In the genomic region with DNA sequence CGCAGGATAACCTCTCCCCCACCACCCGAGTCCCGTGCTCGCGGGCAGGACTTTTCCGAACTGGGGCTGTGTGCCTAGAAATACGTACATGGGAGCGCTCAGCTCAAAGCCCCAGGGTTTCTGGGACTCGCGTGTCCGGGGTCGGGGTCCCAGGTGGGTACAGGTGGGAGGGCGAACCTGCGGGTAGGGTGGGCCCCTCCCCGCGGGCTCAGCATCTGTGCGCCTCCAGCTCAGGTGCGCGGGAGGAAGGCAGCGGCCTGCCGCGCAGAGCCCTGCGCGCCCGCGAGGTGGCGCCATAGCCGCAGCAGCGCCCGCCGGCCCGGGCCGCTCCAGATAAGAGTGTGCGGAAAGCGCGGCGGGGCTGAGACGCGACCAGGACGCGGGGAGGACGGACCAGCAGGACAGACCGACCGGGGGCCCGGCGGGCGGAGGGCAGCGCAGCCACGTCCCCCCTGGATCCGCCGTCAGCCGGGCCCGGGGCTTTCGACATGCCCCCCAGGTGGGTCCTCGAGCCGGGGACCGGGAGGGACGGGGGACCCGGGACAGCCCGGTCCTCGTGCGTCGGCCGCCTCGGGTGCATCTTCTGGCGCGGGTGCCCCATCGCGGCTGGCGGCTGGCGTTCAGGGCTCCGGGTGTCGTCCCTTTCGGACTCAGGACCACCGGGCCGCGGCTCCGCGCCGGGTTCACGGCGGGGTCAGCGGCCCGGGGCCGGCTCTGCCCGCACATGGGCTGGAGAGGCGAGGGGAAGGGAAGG, we compare ENCODE assay signal across 1 cellular context.
TF ChIP-seq lines count a peak whose summit lies in the region.

A gene with protein sequence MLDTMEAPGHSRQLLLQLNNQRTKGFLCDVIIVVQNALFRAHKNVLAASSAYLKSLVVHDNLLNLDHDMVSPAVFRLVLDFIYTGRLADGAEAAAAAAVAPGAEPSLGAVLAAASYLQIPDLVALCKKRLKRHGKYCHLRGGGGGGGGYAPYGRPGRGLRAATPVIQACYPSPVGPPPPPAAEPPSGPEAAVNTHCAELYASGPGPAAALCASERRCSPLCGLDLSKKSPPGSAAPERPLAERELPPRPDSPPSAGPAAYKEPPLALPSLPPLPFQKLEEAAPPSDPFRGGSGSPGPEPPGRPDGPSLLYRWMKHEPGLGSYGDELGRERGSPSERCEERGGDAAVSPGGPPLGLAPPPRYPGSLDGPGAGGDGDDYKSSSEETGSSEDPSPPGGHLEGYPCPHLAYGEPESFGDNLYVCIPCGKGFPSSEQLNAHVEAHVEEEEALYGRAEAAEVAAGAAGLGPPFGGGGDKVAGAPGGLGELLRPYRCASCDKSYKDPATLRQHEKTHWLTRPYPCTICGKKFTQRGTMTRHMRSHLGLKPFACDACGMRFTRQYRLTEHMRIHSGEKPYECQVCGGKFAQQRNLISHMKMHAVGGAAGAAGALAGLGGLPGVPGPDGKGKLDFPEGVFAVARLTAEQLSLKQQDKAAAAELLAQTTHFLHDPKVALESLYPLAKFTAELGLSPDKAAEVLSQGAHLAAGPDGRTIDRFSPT (plus strand): TSS at position 364 of the 754 bp plus-strand sequence. CDS start 1,588 bp downstream, outside the sequence.

TF ChIP-seq in HepG2, 621 proteins besides CTCF, POLR2A, EP300 and RAD21 (continued from another document and continues in another):
- TF ChIP-seq PAX8 (CRISPR knock-in tag; IDR thresholded peaks at IDR 0.05; ENCODE audit: borderline replicate concordance) (no peak), SP2 (CRISPR knock-in tag; IDR thresholded peaks at IDR 0.05) (no peak), CAMTA2 (CRISPR knock-in tag; IDR thresholded peaks at IDR 0.05; ENCODE audit: borderline replicate concordance) (no peak), SCMH1 (CRISPR knock-in tag; IDR thresholded peaks at IDR 0.05; ENCODE audit: borderline replicate concordance) (no peak), ZFAT (CRISPR knock-in tag; conservative IDR thresholded peaks at IDR 0.05) (no peak), ZNF709 (CRISPR knock-in tag; IDR thresholded peaks at IDR 0.05) (peak; percentile 35; the same call in 1 of the 2 replicates), GATAD1 (CRISPR knock-in tag; IDR thresholded peaks at IDR 0.05) (peak; percentile 25; the same call in 1 of the 2 replicates), HNRNPLL (IDR thresholded peaks at IDR 0.05; ENCODE audit: low read depth, low read length, poor library complexity, severe bottlenecking) (peak; percentile 70), IKZF1 (IDR thresholded peaks at IDR 0.05) (no peak), ZSCAN22 (CRISPR knock-in tag; IDR thresholded peaks at IDR 0.05) (0 out of 2 replicates have a peak, but pooled peaks have one; percentile 40), XRCC5 (optimal IDR thresholded peaks at IDR 0.05; ENCODE audit: low read length) (peak; percentile 72), ZNF672 (CRISPR knock-in tag; IDR thresholded peaks at IDR 0.05) (no peak), ZNF550 (CRISPR knock-in tag; IDR thresholded peaks at IDR 0.05; ENCODE audit: borderline replicate concordance) (no peak), ZNF121 (CRISPR knock-in tag; IDR thresholded peaks at IDR 0.05) (0 out of 2 replicates have a peak, but pooled peaks have one; percentile 32), CHCHD3 (CRISPR knock-in tag; IDR thresholded peaks at IDR 0.05) (no peak), ZSCAN21 (CRISPR knock-in tag; IDR thresholded peaks at IDR 0.05; ENCODE audit: borderline replicate concordance) (0 out of 2 replicates have a peak, but pooled peaks have one; percentile 82), KLF6 (CRISPR knock-in tag; IDR thresholded peaks at IDR 0.05) (no peak), MLLT10 (CRISPR knock-in tag; IDR thresholded peaks at IDR 0.05) (no peak), ZFY (CRISPR knock-in tag; IDR thresholded peaks at IDR 0.05) (peak; percentile 52; the same call in 1 of the 2 replicates), PAF1 (CRISPR knock-in tag; IDR thresholded peaks at IDR 0.05) (no peak), ZNF274 (CRISPR knock-in tag; IDR thresholded peaks at IDR 0.05) (peak; percentile 11; the same call in 1 of the 2 replicates), ZFP36 (IDR thresholded peaks at IDR 0.05; ENCODE audit: borderline replicate concordance, low read depth, low read length, partially characterized antibody) (no peak), ZSCAN29 (CRISPR knock-in tag; conservative IDR thresholded peaks at IDR 0.05) (0 out of 2 replicates have a peak, but pooled peaks have one; percentile 44), ZNF607 (CRISPR knock-in tag; IDR thresholded peaks at IDR 0.05; ENCODE audit: borderline replicate concordance) (0 out of 2 replicates have a peak, but pooled peaks have one; percentile 16), NBN (conservative IDR thresholded peaks at IDR 0.05) (no peak), KLF13 (CRISPR knock-in tag; IDR thresholded peaks at IDR 0.05) (no peak), REPIN1 (CRISPR knock-in tag; IDR thresholded peaks at IDR 0.05; ENCODE audit: borderline replicate concordance, low read depth) (peak; percentile 61; the same call in 1 of the 2 replicates), TARDBP (CRISPR knock-in tag; IDR thresholded peaks at IDR 0.05) (peak; percentile 38; the same call in 1 of the 2 replicates), DMAP1 (CRISPR knock-in tag; IDR thresholded peaks at IDR 0.05) (no peak)
- TF ChIP-seq, protein P1, sequence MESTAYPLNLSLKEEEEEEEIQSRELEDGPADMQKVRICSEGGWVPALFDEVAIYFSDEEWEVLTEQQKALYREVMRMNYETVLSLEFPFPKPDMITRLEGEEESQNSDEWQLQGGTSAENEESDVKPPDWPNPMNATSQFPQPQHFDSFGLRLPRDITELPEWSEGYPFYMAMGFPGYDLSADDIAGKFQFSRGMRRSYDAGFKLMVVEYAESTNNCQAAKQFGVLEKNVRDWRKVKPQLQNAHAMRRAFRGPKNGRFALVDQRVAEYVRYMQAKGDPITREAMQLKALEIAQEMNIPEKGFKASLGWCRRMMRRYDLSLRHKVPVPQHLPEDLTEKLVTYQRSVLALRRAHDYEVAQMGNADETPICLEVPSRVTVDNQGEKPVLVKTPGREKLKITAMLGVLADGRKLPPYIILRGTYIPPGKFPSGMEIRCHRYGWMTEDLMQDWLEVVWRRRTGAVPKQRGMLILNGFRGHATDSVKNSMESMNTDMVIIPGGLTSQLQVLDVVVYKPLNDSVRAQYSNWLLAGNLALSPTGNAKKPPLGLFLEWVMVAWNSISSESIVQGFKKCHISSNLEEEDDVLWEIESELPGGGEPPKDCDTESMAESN (CRISPR knock-in tag; conservative IDR thresholded peaks at IDR 0.05), result 0 out of 2 replicates have a peak, but pooled peaks have one; percentile 25
- TF ChIP-seq, protein P2, sequence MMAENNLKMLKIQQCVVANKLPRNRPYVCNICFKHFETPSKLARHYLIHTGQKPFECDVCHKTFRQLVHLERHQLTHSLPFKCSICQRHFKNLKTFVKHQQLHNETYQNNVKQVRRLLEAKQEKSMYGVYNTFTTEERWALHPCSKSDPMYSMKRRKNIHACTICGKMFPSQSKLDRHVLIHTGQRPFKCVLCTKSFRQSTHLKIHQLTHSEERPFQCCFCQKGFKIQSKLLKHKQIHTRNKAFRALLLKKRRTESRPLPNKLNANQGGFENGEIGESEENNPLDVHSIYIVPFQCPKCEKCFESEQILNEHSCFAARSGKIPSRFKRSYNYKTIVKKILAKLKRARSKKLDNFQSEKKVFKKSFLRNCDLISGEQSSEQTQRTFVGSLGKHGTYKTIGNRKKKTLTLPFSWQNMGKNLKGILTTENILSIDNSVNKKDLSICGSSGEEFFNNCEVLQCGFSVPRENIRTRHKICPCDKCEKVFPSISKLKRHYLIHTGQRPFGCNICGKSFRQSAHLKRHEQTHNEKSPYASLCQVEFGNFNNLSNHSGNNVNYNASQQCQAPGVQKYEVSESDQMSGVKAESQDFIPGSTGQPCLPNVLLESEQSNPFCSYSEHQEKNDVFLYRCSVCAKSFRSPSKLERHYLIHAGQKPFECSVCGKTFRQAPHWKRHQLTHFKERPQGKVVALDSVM (CRISPR knock-in tag; IDR thresholded peaks at IDR 0.05), result peak; percentile 20; the same call in 1 of the 2 replicates
- TF ChIP-seq, protein P3, sequence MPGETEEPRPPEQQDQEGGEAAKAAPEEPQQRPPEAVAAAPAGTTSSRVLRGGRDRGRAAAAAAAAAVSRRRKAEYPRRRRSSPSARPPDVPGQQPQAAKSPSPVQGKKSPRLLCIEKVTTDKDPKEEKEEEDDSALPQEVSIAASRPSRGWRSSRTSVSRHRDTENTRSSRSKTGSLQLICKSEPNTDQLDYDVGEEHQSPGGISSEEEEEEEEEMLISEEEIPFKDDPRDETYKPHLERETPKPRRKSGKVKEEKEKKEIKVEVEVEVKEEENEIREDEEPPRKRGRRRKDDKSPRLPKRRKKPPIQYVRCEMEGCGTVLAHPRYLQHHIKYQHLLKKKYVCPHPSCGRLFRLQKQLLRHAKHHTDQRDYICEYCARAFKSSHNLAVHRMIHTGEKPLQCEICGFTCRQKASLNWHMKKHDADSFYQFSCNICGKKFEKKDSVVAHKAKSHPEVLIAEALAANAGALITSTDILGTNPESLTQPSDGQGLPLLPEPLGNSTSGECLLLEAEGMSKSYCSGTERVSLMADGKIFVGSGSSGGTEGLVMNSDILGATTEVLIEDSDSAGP (CRISPR knock-in tag; IDR thresholded peaks at IDR 0.05; ENCODE audit: borderline replicate concordance), result peak; percentile 58; the same call in 1 of the 2 replicates
- TF ChIP-seq, protein P4, sequence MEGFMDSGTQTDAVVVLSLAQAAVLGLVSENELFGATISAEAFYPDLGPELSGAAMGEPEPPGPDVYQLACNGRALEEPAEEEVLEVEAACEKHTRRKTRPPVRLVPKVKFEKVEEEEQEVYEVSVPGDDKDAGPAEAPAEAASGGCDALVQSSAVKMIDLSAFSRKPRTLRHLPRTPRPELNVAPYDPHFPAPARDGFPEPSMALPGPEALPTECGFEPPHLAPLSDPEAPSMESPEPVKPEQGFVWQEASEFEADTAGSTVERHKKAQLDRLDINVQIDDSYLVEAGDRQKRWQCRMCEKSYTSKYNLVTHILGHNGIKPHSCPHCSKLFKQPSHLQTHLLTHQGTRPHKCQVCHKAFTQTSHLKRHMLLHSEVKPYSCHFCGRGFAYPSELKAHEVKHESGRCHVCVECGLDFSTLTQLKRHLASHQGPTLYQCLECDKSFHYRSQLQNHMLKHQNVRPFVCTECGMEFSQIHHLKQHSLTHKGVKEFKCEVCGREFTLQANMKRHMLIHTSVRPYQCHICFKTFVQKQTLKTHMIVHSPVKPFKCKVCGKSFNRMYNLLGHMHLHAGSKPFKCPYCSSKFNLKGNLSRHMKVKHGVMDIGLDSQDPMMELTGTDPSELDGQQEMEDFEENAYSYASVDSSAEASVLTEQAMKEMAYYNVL (CRISPR knock-in tag; IDR thresholded peaks at IDR 0.05; ENCODE audit: borderline replicate concordance), result 0 out of 2 replicates have a peak, but pooled peaks have one; percentile 7
- TF ChIP-seq, protein P5, sequence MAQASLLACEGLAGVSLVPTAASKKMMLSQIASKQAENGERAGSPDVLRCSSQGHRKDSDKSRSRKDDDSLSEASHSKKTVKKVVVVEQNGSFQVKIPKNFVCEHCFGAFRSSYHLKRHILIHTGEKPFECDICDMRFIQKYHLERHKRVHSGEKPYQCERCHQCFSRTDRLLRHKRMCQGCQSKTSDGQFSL (CRISPR knock-in tag; IDR thresholded peaks at IDR 0.05), result no peak
- TF ChIP-seq, protein P6, sequence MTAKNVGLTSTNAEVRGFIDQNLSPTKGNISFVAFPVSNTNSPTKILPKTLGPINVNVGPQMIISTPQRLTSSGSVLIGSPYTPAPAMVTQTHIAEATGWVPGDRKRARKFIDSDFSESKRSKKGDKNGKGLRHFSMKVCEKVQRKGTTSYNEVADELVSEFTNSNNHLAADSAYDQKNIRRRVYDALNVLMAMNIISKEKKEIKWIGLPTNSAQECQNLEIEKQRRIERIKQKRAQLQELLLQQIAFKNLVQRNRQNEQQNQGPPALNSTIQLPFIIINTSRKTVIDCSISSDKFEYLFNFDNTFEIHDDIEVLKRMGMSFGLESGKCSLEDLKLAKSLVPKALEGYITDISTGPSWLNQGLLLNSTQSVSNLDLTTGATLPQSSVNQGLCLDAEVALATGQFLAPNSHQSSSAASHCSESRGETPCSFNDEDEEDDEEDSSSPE (CRISPR knock-in tag; IDR thresholded peaks at IDR 0.05), result peak; percentile 79
- TF ChIP-seq, protein P7, sequence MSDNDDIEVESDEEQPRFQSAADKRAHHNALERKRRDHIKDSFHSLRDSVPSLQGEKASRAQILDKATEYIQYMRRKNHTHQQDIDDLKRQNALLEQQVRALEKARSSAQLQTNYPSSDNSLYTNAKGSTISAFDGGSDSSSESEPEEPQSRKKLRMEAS (IDR thresholded peaks at IDR 0.05), result peak; percentile 27; the same call in 1 of the 2 replicates
- TF ChIP-seq, protein P8, sequence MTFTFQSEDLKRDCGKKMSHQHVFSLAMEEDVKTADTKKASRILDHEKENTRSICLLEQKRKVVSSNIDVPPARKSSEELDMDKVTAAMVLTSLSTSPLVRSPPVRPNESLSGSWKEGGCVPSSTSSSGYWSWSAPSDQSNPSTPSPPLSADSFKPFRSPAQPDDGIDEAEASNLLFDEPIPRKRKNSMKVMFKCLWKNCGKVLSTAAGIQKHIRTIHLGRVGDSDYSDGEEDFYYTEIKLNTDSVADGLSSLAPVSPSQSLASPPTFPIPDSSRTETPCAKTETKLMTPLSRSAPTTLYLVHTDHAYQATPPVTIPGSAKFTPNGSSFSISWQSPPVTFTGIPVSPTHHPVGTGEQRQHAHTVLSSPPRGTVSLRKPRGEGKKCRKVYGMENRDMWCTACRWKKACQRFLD (CRISPR knock-in tag; IDR thresholded peaks at IDR 0.05; ENCODE audit: borderline replicate concordance), result 0 out of 2 replicates have a peak, but pooled peaks have one; percentile 43
- TF ChIP-seq, protein P9, sequence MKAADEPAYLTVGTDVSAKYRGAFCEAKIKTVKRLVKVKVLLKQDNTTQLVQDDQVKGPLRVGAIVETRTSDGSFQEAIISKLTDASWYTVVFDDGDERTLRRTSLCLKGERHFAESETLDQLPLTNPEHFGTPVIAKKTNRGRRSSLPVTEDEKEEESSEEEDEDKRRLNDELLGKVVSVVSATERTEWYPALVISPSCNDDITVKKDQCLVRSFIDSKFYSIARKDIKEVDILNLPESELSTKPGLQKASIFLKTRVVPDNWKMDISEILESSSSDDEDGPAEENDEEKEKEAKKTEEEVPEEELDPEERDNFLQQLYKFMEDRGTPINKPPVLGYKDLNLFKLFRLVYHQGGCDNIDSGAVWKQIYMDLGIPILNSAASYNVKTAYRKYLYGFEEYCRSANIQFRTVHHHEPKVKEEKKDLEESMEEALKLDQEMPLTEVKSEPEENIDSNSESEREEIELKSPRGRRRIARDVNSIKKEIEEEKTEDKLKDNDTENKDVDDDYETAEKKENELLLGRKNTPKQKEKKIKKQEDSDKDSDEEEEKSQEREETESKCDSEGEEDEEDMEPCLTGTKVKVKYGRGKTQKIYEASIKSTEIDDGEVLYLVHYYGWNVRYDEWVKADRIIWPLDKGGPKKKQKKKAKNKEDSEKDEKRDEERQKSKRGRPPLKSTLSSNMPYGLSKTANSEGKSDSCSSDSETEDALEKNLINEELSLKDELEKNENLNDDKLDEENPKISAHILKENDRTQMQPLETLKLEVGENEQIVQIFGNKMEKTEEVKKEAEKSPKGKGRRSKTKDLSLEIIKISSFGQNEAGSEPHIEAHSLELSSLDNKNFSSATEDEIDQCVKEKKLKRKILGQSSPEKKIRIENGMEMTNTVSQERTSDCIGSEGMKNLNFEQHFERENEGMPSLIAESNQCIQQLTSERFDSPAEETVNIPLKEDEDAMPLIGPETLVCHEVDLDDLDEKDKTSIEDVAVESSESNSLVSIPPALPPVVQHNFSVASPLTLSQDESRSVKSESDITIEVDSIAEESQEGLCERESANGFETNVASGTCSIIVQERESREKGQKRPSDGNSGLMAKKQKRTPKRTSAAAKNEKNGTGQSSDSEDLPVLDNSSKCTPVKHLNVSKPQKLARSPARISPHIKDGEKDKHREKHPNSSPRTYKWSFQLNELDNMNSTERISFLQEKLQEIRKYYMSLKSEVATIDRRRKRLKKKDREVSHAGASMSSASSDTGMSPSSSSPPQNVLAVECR (CRISPR knock-in tag; IDR thresholded peaks at IDR 0.05; ENCODE audit: borderline replicate concordance), result peak; percentile 40; the same call in 1 of the 2 replicates
